22 cellular contexts compared by ENCODE assay signal in genomic region chr2:191174539-191174938, GRCh38. TPM values are rescaled to one million over a fixed set of nuclear protein-coding genes. Genes with fewer than 3 reads are reported as not detected.
A peak's percentile ranks its signal among the peaks of the same experiment; 100 is the strongest.
DNase-seq lines count a peak whose midpoint lies in the region; ATAC-seq, FAIRE-seq and TF ChIP-seq lines count a peak whose summit lies in the region.
"Had no signal": no experiment of that assay in that cellular context is flagged by ENCODE, and none has a peak within 500 bp of the region (broad histone marks: within the 10 kb centered on the region; RNA-seq: fewer than 3 reads in every experiment).

No MANE protein-coding gene starts in this region.

- H2AFZ ChIP-seq in K562 (ENCODE audit: low read depth, low read length) (no peak overlapping the region), mesenchymal stem cell (ENCODE audit: low read depth, low read length) (no peak overlapping the region)

- BruUV-seq in MCF 10A (replicated peaks; lab: Mats Ljungman, UMichigan) (no TSS peak), K562 (replicated peaks; lab: Mats Ljungman, UMichigan) (no TSS peak)

- no peaks in the 10 kb centered on the region for H3K27me3 ChIP-seq in breast epithelium
- peaks cover 0 to 4% of the 10 kb centered on the region in 2 experiments; a peak in 1 of 5 replicates for H3K27me3 ChIP-seq in K562 (ENCODE audit: control insufficient read depth in 2 of 2, insufficient read depth in 2 of 2, low read length in 2 of 2)
- no peaks in the 10 kb centered on the region for H3K27me3 ChIP-seq in mesenchymal stem cell (ENCODE audit: control insufficient read depth in 1 of 2, insufficient read depth in 1 of 2, low read length in 2 of 2)

- TF ChIP-seq RAD21 in K562 (CRISPR knock-in tag; conservative IDR thresholded peaks at IDR 0.05 in 1 of 2, IDR thresholded peaks at IDR 0.05 in 1 of 2), result no peak

- TF ChIP-seq CTCF in MCF 10A (IDR thresholded peaks at IDR 0.05; ENCODE audit: unreplicated experiment), result no peak
- TF ChIP-seq CTCF in breast epithelium (IDR thresholded peaks at IDR 0.05), result no peak
- TF ChIP-seq CTCF in K562 (IDR thresholded peaks at IDR 0.05 in 2 of 3, conservative IDR thresholded peaks at IDR 0.05 in 1 of 3; ENCODE audit: insufficient read depth in 2 of 3, low read depth in 1 of 3, low read length in 3 of 3), result no peak

- FAIRE-seq in K562 (lab: Jason Lieb, UNC), result no peak
- FAIRE-seq: D721Med had no signal

- H3K14ac ChIP-seq in mesenchymal stem cell (ENCODE audit: low read length in 2 of 2), result no peak overlapping the region

- no peaks in the 10 kb centered on the region for H3K36me3 Mint-ChIP-seq in MCF 10A (ENCODE audit: insufficient read depth, unreplicated experiment)

- H3K23ac ChIP-seq in mesenchymal stem cell (ENCODE audit: low read length in 2 of 2), result no peak overlapping the region

- H3K4me2 ChIP-seq in K562 (ENCODE audit: insufficient read depth, low read length), result no peak overlapping the region
- no peak overlapping the region for H3K4me2 ChIP-seq in mesenchymal stem cell (ENCODE audit: low read length, poor library complexity, severe bottlenecking)

- 2% methylated on average over 4 of the region's 4 CpGs for WGBS in K562 (ENCODE audit: insufficient coverage, low coverage, missing lambda C conversion rate)
- WGBS in mesenchymal stem cell, result 92% methylated on average over 4 of the region's 4 CpGs

- POLR2A ChIA-PET in MCF 10A (lab: Yijun Ruan, JAX) (interaction anchor here (5.8 to 10.2 kb wide), 2 partner anchors 24 to 75 kb away, joined by 89 to 144 read pairs; partner anchors contain the start of gene MYO1B), K562 (lab: Yijun Ruan, JAX) (no interaction called here)

- peaks cover 59% of the 10 kb centered on the region for H3K4me1 Mint-ChIP-seq in MCF 10A (ENCODE audit: insufficient read depth, unreplicated experiment)

- no peak overlapping the region for H3K4ac ChIP-seq in mesenchymal stem cell (ENCODE audit: low read depth in 1 of 2, low read length in 2 of 2)

- ATAC-seq in K562, result no peak
- ATAC-seq: HCT116, SK-N-SH treated with all-trans-retinoic acid at 6 μM for 48 hours had no signal

- H3K79me2 ChIP-seq in K562 (ENCODE audit: control insufficient read depth, insufficient read depth, low read length), result no peaks in the 10 kb centered on the region

- in situ Hi-C loops in K562 (cut with MboI), result no loop called here

- TF ChIP-seq POLR2A in breast epithelium (IDR thresholded peaks at IDR 0.05) (no peak), K562 (conservative IDR thresholded peaks at IDR 0.05) (no peak)

- H3K4me3 ChIP-seq in breast epithelium (no peak overlapping the region), K562 (no peak overlapping the region), mesenchymal stem cell (ENCODE audit: insufficient read depth in 1 of 2, low read depth in 1 of 2, low read length in 2 of 2) (no peak overlapping the region)

- no peaks in the 10 kb centered on the region for H3K9me1 ChIP-seq in K562 (ENCODE audit: control insufficient read depth, insufficient read depth, low read length)

- no peaks in the 10 kb centered on the region for H3K79me1 ChIP-seq in mesenchymal stem cell (replicated peaks; ENCODE audit: low read length, poor library complexity, severe bottlenecking)

- H2BK12ac ChIP-seq in mesenchymal stem cell (ENCODE audit: low read length in 2 of 2), result no peak overlapping the region

- no peak overlapping the region for H3K4me3 Mint-ChIP-seq in MCF 10A (ENCODE audit: unreplicated experiment)

- no peak overlapping the region for H2BK15ac ChIP-seq in mesenchymal stem cell (ENCODE audit: low read depth, poor library complexity, severe bottlenecking)

- no peaks in the 10 kb centered on the region for H4K20me1 ChIP-seq in K562 (replicated peaks; ENCODE audit: control insufficient read depth, insufficient read depth, low read length)

- H3K27ac ChIP-seq in breast epithelium (no peak overlapping the region), K562 (ENCODE audit: extremely low read depth, low read depth, low read length) (no peak overlapping the region), mesenchymal stem cell (ENCODE audit: low read length, poor library complexity, severe bottlenecking) (no peak overlapping the region)
- H3K27ac ChIP-seq: C4-2B had no signal

- peak overlapping the region; percentile 71 for H3K27ac Mint-ChIP-seq in MCF 10A (ENCODE audit: low read depth, unreplicated experiment)

- H3K18ac ChIP-seq in mesenchymal stem cell (ENCODE audit: low read depth in 1 of 2, low read length in 2 of 2), result no peak overlapping the region

- no peaks in the 10 kb centered on the region for H3K9me3 Mint-ChIP-seq in MCF 10A (ENCODE audit: unreplicated experiment)

- H3K9ac ChIP-seq in K562 (ENCODE audit: insufficient read depth in 1 of 2, low read depth in 2 of 2, low read length in 2 of 2) (no peak overlapping the region), mesenchymal stem cell (ENCODE audit: low read length) (peak overlapping the region; percentile 29)

- no peak for TF ChIP-seq EP300 in K562 (IDR thresholded peaks at IDR 0.05; ENCODE audit: low read length)

- CTCF ChIA-PET in MCF 10A (lab: Yijun Ruan, JAX) (interaction anchor here (0.6 to 5.6 kb wide), 6 partner anchors 28 to 987 kb away, joined by 3 to 30 read pairs (median 4); no protein-coding TSS in a partner anchor), K562 (lab: Yijun Ruan, JAX; ENCODE audit: low intra/inter-chr PET ratio) (interaction anchor here (0.5 kb wide), 1 partner anchor 721 kb away, joined by 3 read pairs; no protein-coding TSS in a partner anchor)

- H3K27me3 Mint-ChIP-seq in MCF 10A (ENCODE audit: insufficient read depth, unreplicated experiment), result no peaks in the 10 kb centered on the region

- H3K36me3 ChIP-seq in breast epithelium, result no peaks in the 10 kb centered on the region
- no peaks in the 10 kb centered on the region for H3K36me3 ChIP-seq in K562 (ENCODE audit: control insufficient read depth, insufficient read depth, low read length)
- H3K36me3 ChIP-seq in mesenchymal stem cell (ENCODE audit: control insufficient read depth in 1 of 2, insufficient read depth in 2 of 2, low read depth in 1 of 2, low read length in 2 of 2), result no peaks in the 10 kb centered on the region

- H2BK120ac ChIP-seq in mesenchymal stem cell (ENCODE audit: low read depth, low read length), result no peak overlapping the region

- H2BK5ac ChIP-seq in mesenchymal stem cell (ENCODE audit: low read depth, low read length, poor library complexity, severe bottlenecking), result no peak overlapping the region

- H4K8ac ChIP-seq in mesenchymal stem cell (ENCODE audit: low read length), result no peak overlapping the region

- no peak for DNase-seq in MCF 10A (ENCODE audit: unreplicated experiment)
- DNase-seq in breast epithelium (ENCODE audit: low spot score in 2 of 2), result no peak
- no peak for DNase-seq in K562 (ENCODE audit: extremely low read depth in 1 of 4, low spot score in 3 of 4)
- no peak for DNase-seq in mesenchymal stem cell
- DNase-seq in pons (ENCODE audit: low spot score), result no peak
- DNase-seq in kidney glomerular epithelial cell (lab: John Stamatoyannopoulos, UW), result no peak
- no peak for DNase-seq in middle frontal gyrus (ENCODE audit: extremely low spot score, low spot score)
- DNase-seq: EL; GF-D8; GOT3; MM.1S; NCI-H1092; NCI-H146; NCI-H2029 treated with DMSO at 0.1 percent for 48 hours; NCI-H226; NCI-H510A treated with DMSO at 0.1 percent for 48 hours; NCI-H748 treated with DMSO at 0.1 percent for 48 hours; NK-92 treated with Interleukin-12 subunit alpha and Interleukin-12 subunit beta, amount 100 ng/mL, for 24 hours had no signal

- H3K9me3 ChIP-seq in breast epithelium, result no peaks in the 10 kb centered on the region
- H3K9me3 ChIP-seq in K562 (replicated peaks; ENCODE audit: control insufficient read depth, insufficient read depth, low read depth, low read length), result no peaks in the 10 kb centered on the region
- no peaks in the 10 kb centered on the region for H3K9me3 ChIP-seq in mesenchymal stem cell (ENCODE audit: control insufficient read depth, low read length)

- H4K91ac ChIP-seq in mesenchymal stem cell (ENCODE audit: low read length), result no peak overlapping the region

- H2AK5ac ChIP-seq in mesenchymal stem cell (ENCODE audit: low read length, severe bottlenecking), result no peak overlapping the region

- H3K4me1 ChIP-seq in breast epithelium (no peaks in the 10 kb centered on the region), K562 (replicated peaks in 1 of 2; ENCODE audit: control insufficient read depth in 2 of 2, insufficient read depth in 2 of 2, low read length in 2 of 2) (no peaks in the 10 kb centered on the region), mesenchymal stem cell (ENCODE audit: control insufficient read depth, insufficient read depth, low read depth, low read length) (peaks cover 6% of the 10 kb centered on the region)

- intact Hi-C loops in MCF 10A (cut with micrococcal nuclease), result no loop called here
- intact Hi-C loops in breast epithelium (cut with DNase I; ENCODE audit: low total_unique reads), result loop anchor here (10.0 kb wide), 1 partner anchor 340 kb away; no protein-coding TSS in a partner anchor
- intact Hi-C loops in K562 (cut with micrococcal nuclease), result no loop called here

TF ChIP-seq in K562, 482 proteins besides CTCF, POLR2A, EP300 and RAD21 (continues in another document):
- TF ChIP-seq ARID2 (IDR thresholded peaks at IDR 0.05), result no peak
- TF ChIP-seq MAFF (IDR thresholded peaks at IDR 0.05; ENCODE audit: low read length), result 0 out of 2 replicates have a peak, but pooled peaks have one; percentile 12
- TF ChIP-seq ZFP30 (CRISPR knock-in tag; IDR thresholded peaks at IDR 0.05; ENCODE audit: borderline replicate concordance), result no peak
- no peak for TF ChIP-seq NFATC3 (IDR thresholded peaks at IDR 0.05)

RNA-seq across cellular contexts. Expression of gene STAT4, which starts 23.7 kb away (rescaled TPM):
- total RNA-seq in MCF 10A (2022) (0.83 and 1.4 TPM in 2 replicates), breast epithelium (1 to 10 TPM; 1.6 to 5.9 (median 3.6) TPM), K562 (2014; rRNA removed) (not detected in 2 replicates), K562 (2014; rRNA removed; fragmentation: Illumina TruSeq; extraction: Trizol) (not detected in 2 replicates), K562 (2015; rRNA removed; fragmentation: Illumina TruSeq; extraction: Trizol) (not detected in 2 replicates), K562 (2021) (0.34 TPM in 1 of 2 replicates, not detected in the other)
- total RNA-seq in K562 (2011; cell fraction: chromatin; rRNA removed; ENCODE audit: low replicate concordance), result not detected in 2 replicates
- total RNA-seq in K562 (2011; cell fraction: nucleolus; rRNA removed), result not detected in 2 replicates
- total RNA-seq in K562 (2011; cell fraction: nucleoplasm; rRNA removed), result not detected in 2 replicates
- polyA plus RNA-seq in K562 (2011; rRNA removed) (0.06 TPM in 1 of 2 replicates, not detected in the other), K562 (2014; fragmentation: Illumina TruSeq; extraction: Trizol) (not detected in 2 replicates), K562 (2014; fragmentation: Nextera tagmentation; extraction: Ambion mirVana) (under 1 TPM; 0.01 to 0.03 TPM), K562 (2014; rRNA removed) (not detected in 2 replicates)
- polyA plus RNA-seq in K562 (2011; cell fraction: cytosol; rRNA removed), result 0.04 TPM in 1 of 2 replicates, not detected in the other
- polyA plus RNA-seq in K562 (2011; cell fraction: nucleus; rRNA removed), result not detected in 2 replicates
- polyA plus RNA-seq in K562 (2012), result not detected in 2 replicates
- polyA minus RNA-seq in K562 (2011; rRNA and poly(A)+ RNA removed), result not detected in 2 replicates
- not detected in 2 replicates for polyA minus RNA-seq in K562 (2011; cell fraction: cytosol; rRNA and poly(A)+ RNA removed)
- polyA minus RNA-seq in K562 (2011; cell fraction: nucleus; rRNA and poly(A)+ RNA removed), result 0.27 TPM in 1 of 2 replicates, not detected in the other
- polyA plus RNA-seq in mesenchymal stem cell (2013, experiment 1 of 2), result 1.1 TPM
- 1.0 TPM for polyA plus RNA-seq in mesenchymal stem cell (2013, experiment 2 of 2)
